ENCODE assay signal across 22 cellular contexts in genomic region chr5:116699348-116699747, GRCh38.
"Had no signal": no experiment of that assay in that cellular context is flagged by ENCODE, and none has a peak within 500 bp of the region (broad histone marks: within the 10 kb centered on the region; RNA-seq: fewer than 3 reads in every experiment).

No MANE protein-coding gene starts in this region.

- H3K4me3 Mint-ChIP-seq: activated CD4-positive, alpha-beta memory T cell treated with anti-CD3 and anti-CD28 coated beads, Interleukin-2, amount 10 ng/mL, durations not matched to agents 7 days and 5 days; activated T-cell treated with anti-CD3 and anti-CD28 coated beads, Interleukin-2, amount 50 U/mL, for 4 hours; effector memory CD8-positive, alpha-beta T cell; mesothelial cell of epicardium; neural crest cell; stimulated activated effector memory CD8-positive, alpha-beta T cell treated with anti-CD3 and anti-CD28 coated beads, Interleukin-12 subunit alpha, Interleukin-12 subunit beta, amount 100 ng/mL, for 72 hours had no signal

- H3K4me3 ChIP-seq: gastrocnemius medialis, heart right ventricle, lung, ovary, thoracic aorta, upper lobe of right lung had no signal

- H3K27me3 ChIP-seq: gastrocnemius medialis, heart right ventricle, ovary, upper lobe of right lung had no signal

- H3K4me1 Mint-ChIP-seq: activated CD4-positive, alpha-beta memory T cell treated with anti-CD3 and anti-CD28 coated beads, Interleukin-2, amount 10 ng/mL, durations not matched to agents 7 days and 5 days; stimulated activated effector memory CD8-positive, alpha-beta T cell treated with anti-CD3 and anti-CD28 coated beads, Interleukin-12 subunit alpha, Interleukin-12 subunit beta, amount 100 ng/mL, for 72 hours had no signal

- ATAC-seq: activated T-cell treated with anti-CD3 and anti-CD28 coated beads, Interleukin-2, amount 50 U/mL, for 4 hours; effector memory CD8-positive, alpha-beta T cell; gastrocnemius medialis; heart right ventricle; sciatic nerve; stimulated activated effector memory CD8-positive, alpha-beta T cell treated with anti-CD3 and anti-CD28 coated beads, Interleukin-12 subunit alpha, Interleukin-12 subunit beta, amount 100 ng/mL, for 72 hours; upper lobe of right lung had no signal

- H3K4me1 ChIP-seq: gastrocnemius medialis, heart right ventricle, upper lobe of right lung had no signal

- H3K27me3 Mint-ChIP-seq: activated CD4-positive, alpha-beta memory T cell treated with anti-CD3 and anti-CD28 coated beads, Interleukin-2, amount 10 ng/mL, durations not matched to agents 7 days and 5 days; effector memory CD8-positive, alpha-beta T cell had no signal

- FAIRE-seq: astrocyte, bronchial epithelial cell had no signal

- H3K36me3 ChIP-seq: gastrocnemius medialis, heart right ventricle, ovary, thoracic aorta, upper lobe of right lung had no signal

- H3K27ac ChIP-seq: gastrocnemius medialis, heart right ventricle, ovary, thoracic aorta, upper lobe of right lung, VCaP had no signal

- H3K27ac Mint-ChIP-seq: activated CD4-positive, alpha-beta memory T cell treated with anti-CD3 and anti-CD28 coated beads, Interleukin-2, amount 10 ng/mL, durations not matched to agents 7 days and 5 days; effector memory CD8-positive, alpha-beta T cell; mesothelial cell of epicardium; stimulated activated effector memory CD8-positive, alpha-beta T cell treated with anti-CD3 and anti-CD28 coated beads, Interleukin-12 subunit alpha, Interleukin-12 subunit beta, amount 100 ng/mL, for 72 hours had no signal

- H3K9me3 Mint-ChIP-seq: activated T-cell treated with anti-CD3 and anti-CD28 coated beads, Interleukin-2, amount 50 U/mL, for 4 hours; effector memory CD8-positive, alpha-beta T cell; stimulated activated effector memory CD8-positive, alpha-beta T cell treated with anti-CD3 and anti-CD28 coated beads, Interleukin-12 subunit alpha, Interleukin-12 subunit beta, amount 100 ng/mL, for 72 hours had no signal

- DNase-seq: activated CD4-positive, alpha-beta memory T cell treated with anti-CD3 and anti-CD28 coated beads, Interleukin-2, amount 10 ng/mL, durations not matched to agents 7 days and 5 days; activated CD4-positive, alpha-beta T cell treated with anti-CD3 and anti-CD28 coated beads for 1 hour; activated effector memory CD4-positive, alpha-beta T cell treated with Interleukin-2 at 50 U/mL for 16 hours; activated naive CD4-positive, alpha-beta T cell treated with anti-CD3 and anti-CD28 coated beads, Interleukin-2, amount 50 U/mL, for 16 hours; activated T-cell treated with anti-CD3 and anti-CD28 coated beads, Interleukin-2, amount 50 U/mL, for 4 hours; dermis blood vessel endothelial cell; effector memory CD8-positive, alpha-beta T cell; gastrocnemius medialis; heart right ventricle; ovary; stimulated activated CD4-positive, alpha-beta T cell treated with anti-CD3 and anti-CD28 coated beads, Interleukin-2, amount 100 ng/mL, for 24 hours; T1000; upper lobe of right lung had no signal

- H3K9me3 ChIP-seq: gastrocnemius medialis, heart right ventricle, ovary, thoracic aorta, upper lobe of right lung had no signal

- H3K36me3 Mint-ChIP-seq: mesothelial cell of epicardium; stimulated activated effector memory CD8-positive, alpha-beta T cell treated with anti-CD3 and anti-CD28 coated beads, Interleukin-12 subunit alpha, Interleukin-12 subunit beta, amount 100 ng/mL, for 72 hours had no signal
